ENCODE assay signal across 28 cellular contexts in genomic region chr9:77908293-77908692, GRCh38.
DNase-seq lines count a peak whose midpoint lies in the region; ATAC-seq and TF ChIP-seq lines count a peak whose summit lies in the region.
"Had no signal": no experiment of that assay in that cellular context is flagged by ENCODE, and none has a peak within 500 bp of the region (broad histone marks: within the 10 kb centered on the region; RNA-seq: fewer than 3 reads in every experiment).

No MANE protein-coding gene starts in this region.

- POLR2A ChIA-PET in CD4-positive, alpha-beta memory T cell (lab: Charles Lee; ENCODE audit: partially characterized antibody): no interaction called here
- POLR2A ChIA-PET in T-cell (lab: Charles Lee): no interaction called here

- ATAC-seq in T-cell (replicated peaks in 1 of 4): no peak
- no peak for ATAC-seq in natural killer cell
- ATAC-seq in omental fat pad (ENCODE audit: low FRiP score): no peak
- ATAC-seq: HepG2, left colon, Right ventricle myocardium inferior, sciatic nerve had no signal

- intact Hi-C loops in CD4-positive, alpha-beta memory T cell (cut with micrococcal nuclease): loop anchor here (5.0 kb wide), 2 partner anchors 124 to 214 kb away; partner anchors contain the start of gene GNAQ
- intact Hi-C loops in natural killer cell (cut with micrococcal nuclease): no loop called here

- no peaks in the 10 kb centered on the region for H3K27me3 ChIP-seq in CD4-positive, alpha-beta memory T cell (ENCODE audit: insufficient read depth, low read length)
- H3K27me3 ChIP-seq: BE2C, suprapubic skin had no signal

- CTCF ChIA-PET in CD4-positive, alpha-beta memory T cell (lab: Charles Lee; ENCODE audit: partially characterized antibody): no interaction called here
- CTCF ChIA-PET in T-cell (lab: Charles Lee): no interaction called here

- TF ChIP-seq CTCF in natural killer cell (IDR thresholded peaks at IDR 0.05) (no peak), omental fat pad (IDR thresholded peaks at IDR 0.05) (no peak)

- peaks cover 5% of the 10 kb centered on the region for H3K36me3 Mint-ChIP-seq in activated T-cell treated with anti-CD3 and anti-CD28 coated beads, Interleukin-2, amount 50 U/mL, for 24 hours (ENCODE audit: low read depth)
- peaks cover 13 to 40% of the 10 kb centered on the region in 2 donors for H3K36me3 Mint-ChIP-seq in CD4-positive, alpha-beta memory T cell
- H3K36me3 Mint-ChIP-seq in T-cell (peaks cover 15% of the 10 kb centered on the region), natural killer cell (no peaks in the 10 kb centered on the region)

- DNase-seq in activated T-cell treated with anti-CD3 and anti-CD28 coated beads, Interleukin-2, amount 50 U/mL, for 24 hours: no peak
- no peak for DNase-seq in activated T-cell treated with anti-CD3 and anti-CD28 coated beads for 4 hours
- no peak for DNase-seq in CD4-positive, alpha-beta memory T cell
- no peak for DNase-seq in T-cell
- no peak for DNase-seq in natural killer cell
- DNase-seq in foreskin melanocyte: no peak
- no peak for DNase-seq in omental fat pad (ENCODE audit: low spot score)
- no peak for DNase-seq in kidney glomerular epithelial cell (lab: John Stamatoyannopoulos, UW)
- DNase-seq: ACHN; activated T-cell treated with anti-CD3 and anti-CD28 coated beads, Interleukin-2, amount 50 U/mL, for 48 hours; BE2C; Calu3; hippocampal formation; left colon; mammary epithelial cell; NCI-H1048; NCI-H187 treated with DMSO at 0.1 percent for 48 hours; NCI-H524; stimulated activated CD4-positive, alpha-beta T cell treated with anti-CD3 and anti-CD28 coated beads, Interleukin-12 subunit alpha, Interleukin-12 subunit beta, amount 100 ng/mL, for 4 hours; stimulated activated CD4-positive, alpha-beta T cell treated with anti-CD3 and anti-CD28 coated beads, Interleukin-4, amount 100 ng/mL, for 1 hour; T-helper 9 cell had no signal

- no peaks in the 10 kb centered on the region for H3K9me3 ChIP-seq in CD4-positive, alpha-beta memory T cell (ENCODE audit: control insufficient read depth in 1 of 2, low read length in 2 of 2)
- H3K9me3 ChIP-seq: BE2C, prostate gland, suprapubic skin had no signal

- peak overlapping the region; percentile 15 for H3K27ac Mint-ChIP-seq in activated T-cell treated with anti-CD3 and anti-CD28 coated beads, Interleukin-2, amount 50 U/mL, for 24 hours
- peak overlapping the region in 6 of 7 donors; percentile 46 to 87 (median 82) for H3K27ac Mint-ChIP-seq in CD4-positive, alpha-beta memory T cell
- H3K27ac Mint-ChIP-seq in T-cell (peak overlapping the region; percentile 91 to 95), natural killer cell (peak overlapping the region; percentile 68 to 78)
- H3K27ac Mint-ChIP-seq: HFFc6 had no signal

- H3K4me3 Mint-ChIP-seq in activated T-cell treated with anti-CD3 and anti-CD28 coated beads, Interleukin-2, amount 50 U/mL, for 24 hours: no peak overlapping the region
- no peak overlapping the region for H3K4me3 Mint-ChIP-seq in CD4-positive, alpha-beta memory T cell
- H3K4me3 Mint-ChIP-seq in T-cell: peak overlapping the region in 1 of 3 donors; percentile 79
- no peak overlapping the region for H3K4me3 Mint-ChIP-seq in natural killer cell
- H3K4me3 Mint-ChIP-seq: central memory CD8-positive, alpha-beta T cell; HFFc6 had no signal

- no peak overlapping the region for H3K4me3 ChIP-seq in CD4-positive, alpha-beta memory T cell (ENCODE audit: low read length in 2 of 2)
- H3K4me3 ChIP-seq: prostate gland, suprapubic skin had no signal

- no peak overlapping the region for H3K27ac ChIP-seq in CD4-positive, alpha-beta memory T cell (ENCODE audit: low read depth, low read length)
- H3K27ac ChIP-seq: prostate gland had no signal

- H3K36me3 ChIP-seq in CD4-positive, alpha-beta memory T cell (ENCODE audit: insufficient read depth, low read length): no peaks in the 10 kb centered on the region
- H3K36me3 ChIP-seq: BE2C, prostate gland, suprapubic skin had no signal

- no peaks in the 10 kb centered on the region for H3K9me3 Mint-ChIP-seq in activated T-cell treated with anti-CD3 and anti-CD28 coated beads, Interleukin-2, amount 50 U/mL, for 24 hours
- no peaks in the 10 kb centered on the region for H3K9me3 Mint-ChIP-seq in CD4-positive, alpha-beta memory T cell
- H3K9me3 Mint-ChIP-seq in T-cell (no peaks in the 10 kb centered on the region), natural killer cell (no peaks in the 10 kb centered on the region)
- H3K9me3 Mint-ChIP-seq: central memory CD8-positive, alpha-beta T cell; HFFc6 had no signal

- peaks cover 41% of the 10 kb centered on the region for H3K4me1 ChIP-seq in CD4-positive, alpha-beta memory T cell (ENCODE audit: insufficient read depth, low read length)
- H3K4me1 ChIP-seq: prostate gland had no signal

- H3K4me1 Mint-ChIP-seq in activated T-cell treated with anti-CD3 and anti-CD28 coated beads, Interleukin-2, amount 50 U/mL, for 24 hours (ENCODE audit: low read depth): peaks cover 56% of the 10 kb centered on the region
- H3K4me1 Mint-ChIP-seq in CD4-positive, alpha-beta memory T cell: peaks cover 32 to 64% (median 54%) of the 10 kb centered on the region in 4 donors
- peaks cover 56 to 60% (median 57%) of the 10 kb centered on the region in 3 donors for H3K4me1 Mint-ChIP-seq in T-cell
- peaks cover 24 to 36% of the 10 kb centered on the region in 2 donors for H3K4me1 Mint-ChIP-seq in natural killer cell

- H3K27me3 Mint-ChIP-seq in activated T-cell treated with anti-CD3 and anti-CD28 coated beads, Interleukin-2, amount 50 U/mL, for 24 hours: no peaks in the 10 kb centered on the region
- no peaks in the 10 kb centered on the region for H3K27me3 Mint-ChIP-seq in CD4-positive, alpha-beta memory T cell
- H3K27me3 Mint-ChIP-seq in T-cell (no peaks in the 10 kb centered on the region), natural killer cell (ENCODE audit: low read depth in 2 of 2) (no peaks in the 10 kb centered on the region)

Comparison
In these comparisons a context has a peak if more than half of its experiments do, and no peak if none do; other contexts are left out.
1. H3K27ac Mint-ChIP-seq: peak in every context shown above with its lines; median percentile 93 in T-cell; 82 in CD4-positive, alpha-beta memory T cell; 73 in natural killer cell; 15 in activated T-cell treated with anti-CD3 and anti-CD28 coated beads, Interleukin-2, amount 50 U/mL, for 24 hours.